9 cellular contexts compared by ENCODE assay signal in genomic region chr3:64684715-64685261, GRCh38. TPM values are rescaled to one million over a fixed set of nuclear protein-coding genes. Genes with fewer than 3 reads are reported as not detected.
A peak's percentile ranks its signal among the peaks of the same experiment; 100 is the strongest.
DNase-seq lines count a peak whose midpoint lies in the region; ATAC-seq and TF ChIP-seq lines count a peak whose summit lies in the region.
"Had no signal": no experiment of that assay in that cellular context is flagged by ENCODE, and none has a peak within 500 bp of the region (broad histone marks: within the 10 kb centered on the region; RNA-seq: fewer than 3 reads in every experiment).

No MANE protein-coding gene starts in this region.

- H2AK5ac ChIP-seq in mesendoderm (ENCODE audit: low read length), result no peak overlapping the region

- ATAC-seq in GM19328 (IDR thresholded peaks at IDR 0.05; ENCODE audit: unreplicated experiment), result no peak

- no peaks in the 10 kb centered on the region for H3K27me3 ChIP-seq in Peyer's patch
- peaks cover 0 to 3% (median 0%) of the 10 kb centered on the region in 4 donors for H3K27me3 ChIP-seq in esophagus muscularis mucosa
- peaks cover 13% of the 10 kb centered on the region for H3K27me3 ChIP-seq in mesendoderm (ENCODE audit: insufficient read depth, low read length, poor library complexity)
- H3K27me3 ChIP-seq in tibial nerve, result no peaks in the 10 kb centered on the region

- no peak overlapping the region for H3K18ac ChIP-seq in mesendoderm (ENCODE audit: low read length)

- H3K79me1 ChIP-seq in mesendoderm (ENCODE audit: low read length), result no peaks in the 10 kb centered on the region

- no peak overlapping the region for H3K23ac ChIP-seq in mesendoderm (ENCODE audit: low read length)

- no peaks in the 10 kb centered on the region for H3K36me3 Mint-ChIP-seq in CD14-positive monocyte

- H3K4me2 ChIP-seq in mesendoderm (ENCODE audit: low read length), result peak overlapping the region; percentile 71

- TF ChIP-seq POLR2A in Peyer's patch (IDR thresholded peaks at IDR 0.05), result no peak
- TF ChIP-seq POLR2A in esophagus muscularis mucosa (IDR thresholded peaks at IDR 0.05; ENCODE audit: low read depth), result no peak
- peak; percentile 61 to 77 for TF ChIP-seq POLR2A in tibial nerve (IDR thresholded peaks at IDR 0.05)

- 3% methylated on average over 21 of the region's 22 CpGs for WGBS in esophagus muscularis mucosa
- WGBS in mesendoderm (ENCODE audit: extremely low coverage, insufficient coverage, low lambda C conversion rate), result no CpG with 5 or more reads among the region's 22 CpGs
- 1 to 2% methylated on average over 22 of the region's 22 CpGs for WGBS in tibial nerve, 2 donors

- H4K8ac ChIP-seq in mesendoderm (ENCODE audit: low read depth, low read length), result no peak overlapping the region

- H3K4me3 ChIP-seq in Peyer's patch, result peak overlapping the region; percentile 27 to 68 (median 55)
- peak overlapping the region; percentile 74 to 84 (median 76) for H3K4me3 ChIP-seq in esophagus muscularis mucosa
- peak overlapping the region; percentile 59 for H3K4me3 ChIP-seq in mesendoderm (ENCODE audit: low read length)
- peak overlapping the region; percentile 57 to 80 (median 68) for H3K4me3 ChIP-seq in tibial nerve

- H4K5ac ChIP-seq in mesendoderm (ENCODE audit: low read length), result no peak overlapping the region

- peak overlapping the region; percentile 69 for H3K9ac ChIP-seq in mesendoderm (ENCODE audit: low read length)

- peaks cover 0 to 6% (median 0%) of the 10 kb centered on the region in 4 donors for H3K4me1 ChIP-seq in Peyer's patch
- H3K4me1 ChIP-seq in esophagus muscularis mucosa, result peaks cover 4 to 42% (median 38%) of the 10 kb centered on the region in 4 donors
- H3K4me1 ChIP-seq in mesendoderm (ENCODE audit: control insufficient read depth, low read depth, low read length), result no peaks in the 10 kb centered on the region
- peaks cover 0 to 64% (median 0%) of the 10 kb centered on the region in 4 donors for H3K4me1 ChIP-seq in tibial nerve

- TF ChIP-seq CTCF in Peyer's patch (IDR thresholded peaks at IDR 0.05), result no peak
- no peak for TF ChIP-seq CTCF in esophagus muscularis mucosa (IDR thresholded peaks at IDR 0.05)
- TF ChIP-seq CTCF in tibial nerve (IDR thresholded peaks at IDR 0.05), result peak in 1 of 5 experiments; percentile 23
- TF ChIP-seq CTCF in CD14-positive monocyte (IDR thresholded peaks at IDR 0.05), result no peak

- no peak overlapping the region for H3K27ac Mint-ChIP-seq in CD14-positive monocyte

- peak overlapping the region; percentile 71 for H3K56ac ChIP-seq in mesendoderm (ENCODE audit: low read length)

- H3K4me1 Mint-ChIP-seq in CD14-positive monocyte, result no peaks in the 10 kb centered on the region

- H3K9me3 Mint-ChIP-seq in CD14-positive monocyte, result peaks cover 0 to 10% (median 4%) of the 10 kb centered on the region in 7 donors

- no peaks in the 10 kb centered on the region for H3K79me2 ChIP-seq in mesendoderm (ENCODE audit: control insufficient read depth, insufficient read depth, low read length)

- H2BK15ac ChIP-seq in mesendoderm (replicated peaks; ENCODE audit: low read depth), result no peak overlapping the region

- H3K27me3 Mint-ChIP-seq in CD14-positive monocyte (ENCODE audit: low read depth in 3 of 3), result peaks cover 37 to 60% (median 46%) of the 10 kb centered on the region in 3 donors

- no peak overlapping the region for H2BK120ac ChIP-seq in mesendoderm (ENCODE audit: low read depth, low read length)

- H3K4ac ChIP-seq in mesendoderm (ENCODE audit: low read depth, low read length), result no peak overlapping the region

- peak overlapping the region in 1 of 2 donors; percentile 82 for H3K4me3 Mint-ChIP-seq in CD14-positive monocyte

- H3K27ac ChIP-seq in Peyer's patch (peak overlapping the region; percentile 70 to 94 (median 86)), esophagus muscularis mucosa (replicated peaks in 1 of 4) (peak overlapping the region; percentile 97 to 98 (median 97)), mesendoderm (ENCODE audit: low read depth, low read length) (no peak overlapping the region), tibial nerve (peak overlapping the region; percentile 87 to 98 (median 94))
- H3K27ac ChIP-seq: VCaP had no signal

- DNase-seq in Peyer's patch, result peak in 2 of 3 donors; percentile 49 to 50
- no peak for DNase-seq in esophagus muscularis mucosa (ENCODE audit: extremely low spot score)
- peak; percentile 79 for DNase-seq in mesendoderm
- peak in 1 of 2 donors; percentile 56 for DNase-seq in tibial nerve (ENCODE audit: low spot score in 2 of 2)
- no peak for DNase-seq in CD14-positive monocyte (ENCODE audit: low spot score)
- DNase-seq in NCI-H2107 (lab: John Stamatoyannopoulos, UW), result no peak
- no peak for DNase-seq in 8988T

- H3K9me3 ChIP-seq in Peyer's patch (no peaks in the 10 kb centered on the region), esophagus muscularis mucosa (no peaks in the 10 kb centered on the region), tibial nerve (no peaks in the 10 kb centered on the region)

- H2BK5ac ChIP-seq in mesendoderm (ENCODE audit: low read length), result no peak overlapping the region

- H3K36me3 ChIP-seq in Peyer's patch (peaks cover 0 to 7% (median 0%) of the 10 kb centered on the region in 3 donors), esophagus muscularis mucosa (peaks cover 4 to 55% (median 14%) of the 10 kb centered on the region in 4 donors), mesendoderm (ENCODE audit: control insufficient read depth, insufficient read depth, low read length) (no peaks in the 10 kb centered on the region), tibial nerve (peaks cover 0 to 18% (median 0%) of the 10 kb centered on the region in 3 donors)

- intact Hi-C loops in esophagus muscularis mucosa (cut with DNase I) (loop anchor here (2.0 to 10.0 kb wide), 4 partner anchors 77 to 560 kb away; no protein-coding TSS in a partner anchor), CD14-positive monocyte (cut with micrococcal nuclease) (no loop called here)

- TF ChIP-seq EP300 in esophagus muscularis mucosa (IDR thresholded peaks at IDR 0.05), result no peak
- TF ChIP-seq EP300 in tibial nerve (IDR thresholded peaks at IDR 0.05), result peak in 1 of 2 donors; percentile 92

RNA-seq across cellular contexts. Expression of gene ADAMTS9, which starts 3.0 kb away (rescaled TPM):
- total RNA-seq in Peyer's patch, result 10 to 100 TPM in 2 of 4 donors, 1 to 10 TPM in 2; 5.1 to 52.0 (median 9.5) TPM
- total RNA-seq in esophagus muscularis mucosa, result 100 to 1,000 TPM in 1 of 4 donors, 10 to 100 TPM in 3; 45.3 to 142 (median 56.6) TPM
- polyA plus RNA-seq in mesendoderm (2013, experiment 1 of 2), result 0.84 TPM
- polyA plus RNA-seq in mesendoderm (2013, experiment 2 of 2), result 0.67 TPM
- 100 to 1,000 TPM in 1 of 4 donors, 10 to 100 TPM in 3; 79.1 to 145 (median 95.0) TPM for total RNA-seq in tibial nerve
- not detected for polyA plus RNA-seq in CD14-positive monocyte

Comparison
In these comparisons a context has a peak if more than half of its experiments do, and no peak if none do; other contexts are left out.
1. DNase-seq: peak in Peyer's patch (2 of 3) and mesendoderm (single experiment); none in esophagus muscularis mucosa (single experiment), CD14-positive monocyte (single experiment), NCI-H2107 (single experiment) and 8988T (single experiment).
2. POLR2A ChIP-seq: peak in tibial nerve (2 of 2); none in Peyer's patch (0 of 2) and esophagus muscularis mucosa (single experiment).
3. Peak in every context shown above with its lines, with median percentiles within 50 percentile points of each other: H3K4me3 ChIP-seq.